ENCODE assay signal across 8 cellular contexts in the genomic region with DNA sequence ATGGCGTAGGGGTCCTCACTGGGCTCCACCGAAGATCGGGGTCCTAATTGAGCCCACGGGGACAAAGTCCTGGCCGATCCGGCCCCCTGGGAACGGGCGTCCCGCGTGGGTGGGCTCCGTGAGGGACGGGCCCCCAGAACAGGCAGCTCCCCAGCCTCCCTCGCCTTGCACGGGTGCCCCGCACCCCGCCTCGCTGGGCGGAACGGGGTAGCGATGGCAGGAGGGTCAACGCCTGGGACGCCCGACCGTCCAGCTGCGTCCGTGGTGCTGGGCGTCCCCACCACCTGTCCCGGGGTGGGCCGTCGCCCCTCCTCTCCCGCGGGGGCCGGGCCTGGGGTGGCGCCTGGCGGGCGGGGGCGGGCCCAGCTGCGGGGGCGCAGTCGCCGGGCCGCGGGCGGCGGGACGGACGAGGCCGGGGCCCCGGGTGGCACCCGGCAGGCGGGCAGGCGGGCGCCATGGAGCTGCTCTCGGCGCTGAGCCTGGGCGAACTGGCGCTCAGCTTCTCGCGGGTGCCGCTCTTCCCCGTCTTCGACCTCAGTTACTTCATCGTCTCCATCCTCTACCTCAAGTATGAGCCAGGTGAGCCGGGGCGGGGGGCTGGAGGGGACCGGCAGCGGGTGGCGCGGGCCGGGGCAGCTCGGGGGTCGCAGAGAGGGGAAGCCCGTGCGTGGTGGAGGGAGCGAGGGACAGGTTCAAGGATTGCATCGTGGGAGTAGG. TPM values are rescaled to one million over a fixed set of nuclear protein-coding genes. Genes with fewer than 3 reads are reported as not detected.
DNase-seq lines count a peak whose midpoint lies in the region; ATAC-seq and TF ChIP-seq lines count a peak whose summit lies in the region.

A gene with protein sequence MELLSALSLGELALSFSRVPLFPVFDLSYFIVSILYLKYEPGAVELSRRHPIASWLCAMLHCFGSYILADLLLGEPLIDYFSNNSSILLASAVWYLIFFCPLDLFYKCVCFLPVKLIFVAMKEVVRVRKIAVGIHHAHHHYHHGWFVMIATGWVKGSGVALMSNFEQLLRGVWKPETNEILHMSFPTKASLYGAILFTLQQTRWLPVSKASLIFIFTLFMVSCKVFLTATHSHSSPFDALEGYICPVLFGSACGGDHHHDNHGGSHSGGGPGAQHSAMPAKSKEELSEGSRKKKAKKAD (plus strand): TSS at position 377 of the 717 bp plus-strand sequence. CDS start 79 bp downstream, at position 456.

- H4K20me1 ChIP-seq in KMS-11 (ENCODE audit: insufficient read depth): 0 out of 2 replicates have a peak, but pooled peaks cover 4% of the 10 kb centered on the region

- H3K27ac ChIP-seq in KMS-11: peak within 1 kb of the TSS; percentile 38
- peak within 1 kb of the TSS; percentile 77 for H3K27ac ChIP-seq in stomach smooth muscle (ENCODE audit: low read length)

- peaks cover 28% of the 10 kb centered on the region for H3K4me1 Mint-ChIP-seq in activated CD4-positive, alpha-beta memory T cell treated with anti-CD3 and anti-CD28 coated beads for 36 hours (ENCODE audit: low read depth)

- peaks cover 2% of the 10 kb centered on the region for H3K27me3 Mint-ChIP-seq in activated CD4-positive, alpha-beta memory T cell treated with anti-CD3 and anti-CD28 coated beads for 36 hours

- intact Hi-C loops in activated CD4-positive, alpha-beta memory T cell treated with anti-CD3 and anti-CD28 coated beads for 36 hours (cut with micrococcal nuclease): loop anchor here (1.0 to 5.0 kb wide), 5 partner anchors 33 to 1086 kb away; partner anchors contain the start of genes CHERP, MED26 and SLC35E1
- intact Hi-C loops in mucosa of descending colon (cut with DNase I, micrococcal nuclease): no loop called here

- POLR2A ChIA-PET in activated CD4-positive, alpha-beta memory T cell treated with anti-CD3 and anti-CD28 coated beads for 36 hours (lab: Charles Lee): interaction anchor here (1.3 to 3.0 kb wide), 5 partner anchors 9 to 118 kb away, joined by 3 to 10 read pairs (median 5); no protein-coding TSS in a partner anchor

- TF ChIP-seq CTCF in KMS-11 (conservative IDR thresholded peaks at IDR 0.05; ENCODE audit: low read depth, low read length) (no peak), mucosa of descending colon (IDR thresholded peaks at IDR 0.05) (no peak)

- H3K36me3 ChIP-seq in KMS-11 (ENCODE audit: insufficient read depth) (no peaks in the 10 kb centered on the region), endocrine pancreas (ENCODE audit: control insufficient read depth, insufficient read depth, low read length) (no peaks in the 10 kb centered on the region), mucosa of descending colon (ENCODE audit: low read depth) (no peaks in the 10 kb centered on the region), stomach smooth muscle (ENCODE audit: control insufficient read depth in 2 of 2, insufficient read depth in 2 of 2, low read length in 2 of 2) (peaks cover 9 to 18% of the 10 kb centered on the region in 2 donors)

- no peak within 1 kb of the TSS for H3K4me3 ChIP-seq in KMS-11 (IDR thresholded peaks at IDR 0.05; ENCODE audit: insufficient read depth, low read depth, low read length)
- peak within 1 kb of the TSS; percentile 39 for H3K4me3 ChIP-seq in endocrine pancreas (ENCODE audit: control insufficient read depth, insufficient read depth, low read length)
- H3K4me3 ChIP-seq in mucosa of descending colon: peak within 1 kb of the TSS; percentile 42
- peak within 1 kb of the TSS; percentile 99 for H3K4me3 ChIP-seq in stomach smooth muscle (ENCODE audit: low read length in 2 of 2)

- DNase-seq in NCI-H345 (lab: John Stamatoyannopoulos, UW) (peak; percentile 29), NCI-H345 treated with DMSO at 0.1 percent for 48 hours (lab: John Stamatoyannopoulos, UW; ENCODE audit: unreplicated experiment) (no peak), mucosa of descending colon (peak; percentile 55 to 81 (median 80)), OCI-M1 (lab: John Stamatoyannopoulos, UW) (no peak)
- DNase-seq in activated CD4-positive, alpha-beta memory T cell treated with anti-CD3 and anti-CD28 coated beads for 36 hours: peak; percentile 42

- H3K4me3 Mint-ChIP-seq in activated CD4-positive, alpha-beta memory T cell treated with anti-CD3 and anti-CD28 coated beads for 36 hours: peak within 1 kb of the TSS; percentile 93

- ATAC-seq in mucosa of descending colon: peak; percentile 35

- H3K4me2 ChIP-seq in KMS-11: peak within 1 kb of the TSS; percentile 93

- H3K4me1 ChIP-seq in KMS-11 (ENCODE audit: low read depth, poor library complexity, severe bottlenecking) (peaks cover 24% of the 10 kb centered on the region), endocrine pancreas (ENCODE audit: control insufficient read depth, insufficient read depth, low read length) (no peaks in the 10 kb centered on the region), mucosa of descending colon (ENCODE audit: low read depth) (peaks cover 12% of the 10 kb centered on the region), stomach smooth muscle (ENCODE audit: control insufficient read depth, insufficient read depth, low read length) (peaks cover 37% of the 10 kb centered on the region)

- no peaks in the 10 kb centered on the region for H3K9me3 Mint-ChIP-seq in activated CD4-positive, alpha-beta memory T cell treated with anti-CD3 and anti-CD28 coated beads for 36 hours

- H3K9me3 ChIP-seq in endocrine pancreas (ENCODE audit: control insufficient read depth, low read length): no peaks in the 10 kb centered on the region
- H3K9me3 ChIP-seq in mucosa of descending colon: no peaks in the 10 kb centered on the region
- no peaks in the 10 kb centered on the region for H3K9me3 ChIP-seq in stomach smooth muscle (ENCODE audit: control insufficient read depth in 2 of 2, low read length in 2 of 2)

- peaks cover 19% of the 10 kb centered on the region for H3K36me3 Mint-ChIP-seq in activated CD4-positive, alpha-beta memory T cell treated with anti-CD3 and anti-CD28 coated beads for 36 hours

- CTCF ChIA-PET in activated CD4-positive, alpha-beta memory T cell treated with anti-CD3 and anti-CD28 coated beads for 36 hours (lab: Charles Lee): interaction anchor here (1.0 to 1.8 kb wide), 2 partner anchors 32 to 65 kb away, joined by 3 to 4 read pairs; no protein-coding TSS in a partner anchor

- H3K27me3 ChIP-seq in KMS-11 (ENCODE audit: insufficient read depth, low read depth) (no peaks in the 10 kb centered on the region), endocrine pancreas (ENCODE audit: control insufficient read depth, insufficient read depth, low read length) (no peaks in the 10 kb centered on the region), stomach smooth muscle (ENCODE audit: control insufficient read depth in 1 of 2, insufficient read depth in 2 of 2, low read length in 2 of 2) (no peaks in the 10 kb centered on the region)

- peak within 1 kb of the TSS; percentile 95 for H3K27ac Mint-ChIP-seq in activated CD4-positive, alpha-beta memory T cell treated with anti-CD3 and anti-CD28 coated beads for 36 hours

- H3K79me2 ChIP-seq in KMS-11 (ENCODE audit: insufficient read depth, low read depth): peaks cover 22% of the 10 kb centered on the region

- H2AFZ ChIP-seq in KMS-11 (ENCODE audit: low read depth): peak within 1 kb of the TSS; percentile 68

- H3K9ac ChIP-seq in KMS-11 (peak within 1 kb of the TSS; percentile 52), endocrine pancreas (ENCODE audit: control insufficient read depth, insufficient read depth, low read length) (peak within 1 kb of the TSS; percentile 95), stomach smooth muscle (ENCODE audit: low read length in 2 of 2) (peak within 1 kb of the TSS; percentile 76 to 78)

RNA-seq across cellular contexts. Expression of the gene that starts here (rescaled TPM):
- total RNA-seq in activated CD4-positive, alpha-beta memory T cell treated with anti-CD3 and anti-CD28 coated beads for 36 hours: under 1 TPM; 0.58 to 0.76 TPM
- 1 to 10 TPM; 5.6 to 6.0 (median 5.8) TPM for total RNA-seq in mucosa of descending colon

Comparison
In these comparisons a context has a peak if more than half of its experiments do, and no peak if none do; other contexts are left out.
1. DNase-seq: peak in NCI-H345 (single experiment) and mucosa of descending colon (3 of 3); none in NCI-H345 treated with DMSO at 0.1 percent for 48 hours (single experiment) and OCI-M1 (single experiment).
2. Peak in DNase-seq in activated CD4-positive, alpha-beta memory T cell treated with anti-CD3 and anti-CD28 coated beads for 36 hours; RNA of the gene not detected or under 1 TPM.
3. Peak in every context shown above with its lines, with median percentiles within 50 percentile points of each other: H3K9ac ChIP-seq.